ENCODE assay signal across 18 cellular contexts in the genomic region with DNA sequence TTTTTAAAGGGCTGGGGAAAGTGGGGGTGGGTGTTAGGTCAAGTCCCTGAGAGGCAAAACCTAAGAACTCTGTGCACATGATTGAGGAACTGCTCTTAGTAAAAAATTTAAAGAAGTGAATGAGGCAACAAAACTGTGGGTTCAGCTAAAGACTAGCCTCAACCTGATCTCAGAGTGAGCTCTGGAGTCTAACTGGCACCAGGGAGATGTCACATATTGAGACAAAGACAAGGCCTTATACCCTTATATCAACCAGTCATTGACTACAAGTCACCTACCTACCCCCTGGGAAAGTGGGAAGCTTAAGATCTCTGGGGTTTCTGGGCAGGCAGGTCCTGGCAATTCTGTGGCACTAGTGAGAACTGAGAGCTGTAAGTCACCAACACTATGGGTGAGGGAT. TPM values are rescaled to one million over a fixed set of nuclear protein-coding genes. Genes with fewer than 3 reads are reported as not detected.
"Had no signal": no experiment of that assay in that cellular context is flagged by ENCODE, and none has a peak within 500 bp of the region (broad histone marks: within the 10 kb centered on the region; RNA-seq: fewer than 3 reads in every experiment).

No MANE protein-coding gene starts in this region.

- H3K27me3 ChIP-seq: esophagus muscularis mucosa, pancreas, thyroid gland had no signal

- H3K27ac Mint-ChIP-seq: activated naive CD8-positive, alpha-beta T cell treated with anti-CD3 and anti-CD28 coated beads, Interleukin-2, amount 10 ng/mL, durations not matched to agents 7 days and 5 days; activated T-cell treated with anti-CD3 and anti-CD28 coated beads, Interleukin-2, amount 50 U/mL, for 72 hours; brain; T-helper 2 cell treated with Interferon-gamma antibody and Interleukin-4, amounts not matched to agents 5 μg/mL and 100 μg/mL, for 36 hours had no signal

- H3K9me3 Mint-ChIP-seq: central memory CD8-positive, alpha-beta T cell had no signal

- FAIRE-seq: islet of Langerhans, pancreas, urothelium cell line had no signal

- H3K4me1 Mint-ChIP-seq: brain had no signal

- H3K9me3 ChIP-seq: esophagus muscularis mucosa, pancreas, thyroid gland had no signal

- H3K36me3 ChIP-seq: esophagus muscularis mucosa, pancreas, thyroid gland had no signal

- DNase-seq: activated CD4-positive, alpha-beta T cell treated with anti-CD3 and anti-CD28 coated beads, Interleukin-2, amount 50 U/mL, for 4 hours; activated gamma-delta T cell; activated naive CD8-positive, alpha-beta T cell treated with anti-CD3 and anti-CD28 coated beads, Interleukin-2, amount 10 ng/mL, durations not matched to agents 7 days and 5 days; activated T-cell treated with anti-CD3 and anti-CD28 coated beads, Interleukin-2, amount 50 U/mL, for 72 hours; cortex of kidney; effector CD4-positive, alpha-beta T cell; midbrain; pancreas; stimulated activated CD4-positive, alpha-beta T cell treated with anti-CD3 and anti-CD28 coated beads, Interleukin-1b, Interleukin-23, amount 100 ng/mL, for 48 hours; thyroid gland had no signal

- H3K4me3 Mint-ChIP-seq: activated naive CD8-positive, alpha-beta T cell treated with anti-CD3 and anti-CD28 coated beads, Interleukin-2, amount 10 ng/mL, durations not matched to agents 7 days and 5 days; activated T-cell treated with anti-CD3 and anti-CD28 coated beads, Interleukin-2, amount 50 U/mL, for 72 hours; brain; central memory CD8-positive, alpha-beta T cell; T-helper 2 cell treated with Interferon-gamma antibody and Interleukin-4, amounts not matched to agents 5 μg/mL and 100 μg/mL, for 36 hours had no signal

- ATAC-seq: activated CD4-positive, CD25-positive, alpha-beta regulatory T cell treated with anti-CD3 and anti-CD28 coated beads, Interleukin-2, amount 50 U/mL, for 24 hours; activated T-cell treated with anti-CD3 and anti-CD28 coated beads, Interleukin-2, amount 50 U/mL, for 72 hours; pancreas had no signal

- H3K4me3 ChIP-seq: esophagus muscularis mucosa, pancreas, thyroid gland had no signal

- H3K4me1 ChIP-seq: esophagus muscularis mucosa, pancreas, thyroid gland had no signal

- H3K27me3 Mint-ChIP-seq: activated naive CD8-positive, alpha-beta T cell treated with anti-CD3 and anti-CD28 coated beads, Interleukin-2, amount 10 ng/mL, durations not matched to agents 7 days and 5 days; brain; central memory CD8-positive, alpha-beta T cell had no signal

- H3K27ac ChIP-seq: esophagus muscularis mucosa, pancreas, thyroid gland had no signal

RNA-seq across cellular contexts. Expression of a gene that starts 27.4 kb away (rescaled TPM):
- total RNA-seq: lung microvascular endothelial cell had no signal
